11 cellular contexts compared by ENCODE assay signal in genomic region chr11:25970726-25971508, GRCh38.
A peak's percentile ranks its signal among the peaks of the same experiment; 100 is the strongest.
DNase-seq lines count a peak whose midpoint lies in the region; ATAC-seq and TF ChIP-seq lines count a peak whose summit lies in the region.
"Had no signal": no experiment of that assay in that cellular context is flagged by ENCODE, and none has a peak within 500 bp of the region (broad histone marks: within the 10 kb centered on the region; RNA-seq: fewer than 3 reads in every experiment).

No MANE protein-coding gene starts in this region.

- no peak overlapping the region for H3K4me2 ChIP-seq in OCI-LY7 (ENCODE audit: low read length)

- no peaks in the 10 kb centered on the region for H3K79me2 ChIP-seq in OCI-LY7 (ENCODE audit: insufficient read depth, low read depth, low read length)

- DNase-seq in AG04449 (ENCODE audit: low read depth, low spot score): no peak
- peak; percentile 41 for DNase-seq in OCI-LY7 (ENCODE audit: low spot score)
- DNase-seq in fibroblast of villous mesenchyme (ENCODE audit: low read depth): no peak
- no peak for DNase-seq in ureter (ENCODE audit: low spot score)
- no peak for DNase-seq in SHP77 (lab: John Stamatoyannopoulos, UW)
- no peak for DNase-seq in hypothalamus (lab: John Stamatoyannopoulos, UW)
- DNase-seq: CD8-positive, alpha-beta T cell; NCI-H1105 treated with DMSO at 0.1 percent for 48 hours had no signal

- no peaks in the 10 kb centered on the region for H3K9me3 ChIP-seq in OCI-LY7 (ENCODE audit: low read length)

- no peak overlapping the region for H2AFZ ChIP-seq in OCI-LY7 (ENCODE audit: low read length)

- TF ChIP-seq CTCF in AG04449 (IDR thresholded peaks at IDR 0.05; ENCODE audit: insufficient read depth, low read length, missing control alignments) (peak; percentile 18), GM12875 (IDR thresholded peaks at IDR 0.05; ENCODE audit: borderline replicate concordance, insufficient read depth, low read depth, low read length) (peak; percentile 21; the same call in 1 of the 2 replicates), OCI-LY7 (conservative IDR thresholded peaks at IDR 0.05; ENCODE audit: low read length) (peak; percentile 82), fibroblast of villous mesenchyme (IDR thresholded peaks at IDR 0.05; ENCODE audit: insufficient read depth, low read depth, low read length) (peak; percentile 20)

- no peaks in the 10 kb centered on the region for H3K36me3 ChIP-seq in OCI-LY7 (ENCODE audit: insufficient read depth, low read length)

- no peaks in the 10 kb centered on the region for H3K4me1 ChIP-seq in OCI-LY7 (ENCODE audit: insufficient read depth, low read length, poor library complexity, severe bottlenecking)

- intact Hi-C loops in OCI-LY7 (cut with micrococcal nuclease; ENCODE audit: unreplicated experiment): no loop called here

- no TSS peak for BruUV-seq in OCI-LY7 (replicated peaks; lab: Mats Ljungman, UMichigan)

- H3K9me2 ChIP-seq in OCI-LY7 (ENCODE audit: insufficient read depth, low read length): no peaks in the 10 kb centered on the region

- no peak overlapping the region for H3K27ac ChIP-seq in OCI-LY7 (ENCODE audit: low read depth, low read length, poor library complexity, severe bottlenecking)

- ATAC-seq in GM19324 (IDR thresholded peaks at IDR 0.05; ENCODE audit: low FRiP score, unreplicated experiment): no peak
- ATAC-seq: activated CD4-positive, CD25-positive, alpha-beta regulatory T cell treated with anti-CD3 and anti-CD28 coated beads, Interleukin-2, amount 50 U/mL, for 24 hours; CD8-positive, alpha-beta T cell had no signal

- POLR2A ChIA-PET in AG04449 (lab: Yijun Ruan, JAX): no interaction called here
- POLR2A ChIA-PET in OCI-LY7 (lab: Charles Lee): no interaction called here

- no peaks in the 10 kb centered on the region for H4K20me1 ChIP-seq in OCI-LY7 (ENCODE audit: insufficient read depth, low read length)

- no peak overlapping the region for H3K4me3 ChIP-seq in AG04449 (ENCODE audit: low read depth, low read length)
- no peak overlapping the region for H3K4me3 ChIP-seq in GM12875 (ENCODE audit: low read depth, low read length)
- H3K4me3 ChIP-seq in OCI-LY7 (ENCODE audit: low read depth, low read length, poor library complexity, severe bottlenecking): no peak overlapping the region
- no peak overlapping the region for H3K4me3 ChIP-seq in fibroblast of villous mesenchyme (ENCODE audit: low read depth, low read length)

- CTCF ChIA-PET in AG04449 (lab: Yijun Ruan, JAX) (interaction anchor here (1.0 to 5.1 kb wide), 4 partner anchors 11 to 325 kb away, joined by 3 to 34 read pairs (median 4); no protein-coding TSS in a partner anchor), OCI-LY7 (lab: Charles Lee; ENCODE audit: unreplicated experiment) (no interaction called here)

Comparison
In these comparisons a context has a peak if more than half of its experiments do, and no peak if none do; other contexts are left out.
1. CTCF ChIP-seq: peak in every context shown above with its lines; median percentile 82 in OCI-LY7; 21 in GM12875; 20 in fibroblast of villous mesenchyme; 18 in AG04449.